Comparison of ENCODE assay signal across 33 cellular contexts in genomic region chr2:239791727-239792648, GRCh38.
DNase-seq lines count a peak whose midpoint lies in the region; ATAC-seq and TF ChIP-seq lines count a peak whose summit lies in the region.
"Had no signal": no experiment of that assay in that cellular context is flagged by ENCODE, and none has a peak within 500 bp of the region (broad histone marks: within the 10 kb centered on the region; RNA-seq: fewer than 3 reads in every experiment).

No MANE protein-coding gene starts in this region.

- peaks cover 9 to 10% of the 10 kb centered on the region in 2 donors for H3K27me3 Mint-ChIP-seq in stimulated activated naive B cell treated with anti-CD40 and anti-IgM and Interleukin-4, amounts not matched to agents 10 μg/mL and 1 μg/mL and 100 μg/mL, for 72 hours
- H3K27me3 Mint-ChIP-seq in chondrocyte (ENCODE audit: low read depth) = peaks cover 13% of the 10 kb centered on the region
- H3K27me3 Mint-ChIP-seq: activated CD4-positive, alpha-beta T cell treated with anti-CD3 and anti-CD28 coated beads for 36 hours had no signal

- no peaks in the 10 kb centered on the region for H4K20me1 ChIP-seq in BLaER1

- DNase-seq in DMS79 treated with DMSO at 0.1 percent for 48 hours (lab: John Stamatoyannopoulos, UW) (peak; percentile 11), DMS79 (lab: John Stamatoyannopoulos, UW) (no peak), ecto neural progenitor cell (ENCODE audit: low spot score) (peak; percentile 42), sigmoid colon (peak; percentile 46), chondrocyte (ENCODE audit: low spot score) (no peak)
- DNase-seq in effector CD4-positive, alpha-beta T cell = no peak
- DNase-seq in stimulated activated naive B cell treated with anti-CD40 and anti-IgM and Interleukin-4, amounts not matched to agents 10 μg/mL and 1 μg/mL and 100 μg/mL, for 72 hours = no peak
- DNase-seq: activated CD4-positive, alpha-beta T cell treated with anti-CD3 and anti-CD28 coated beads for 36 hours; activated naive CD8-positive, alpha-beta T cell treated with anti-CD3 and anti-CD28 coated beads, Interleukin-2, amount 10 ng/mL, durations not matched to agents 7 days and 5 days; AML-193; cerebellar nuclear complex; effector CD8-positive, alpha-beta T cell; erythroblast; foreskin fibroblast; GOT3; naive thymus-derived CD8-positive, alpha-beta T cell; NCI-H1694; NCI-H2171 treated with DMSO at 0.1 percent for 48 hours; NCI-H524 treated with DMSO at 0.1 percent for 48 hours; retina; stimulated activated CD4-positive, alpha-beta T cell treated with anti-CD3 and anti-CD28 coated beads, Interleukin-12 subunit alpha, Interleukin-12 subunit beta, amount 100 ng/mL, for 4 hours; stimulated activated CD4-positive, alpha-beta T cell treated with anti-CD3 and anti-CD28 coated beads, Interleukin-4, amount 100 ng/mL, for 24 hours; stimulated activated naive CD8-positive, alpha-beta T cell treated with anti-CD3 and anti-CD28 coated beads, Interleukin-15, Interleukin-2, amounts not matched to agents 100 U/mL and 50 U/mL, for 24 hours; T-helper 17 cell; thyroid gland had no signal

- peak overlapping the region; percentile 17 for H3K4me2 ChIP-seq in BLaER1
- H3K4me2 ChIP-seq: KMS-11 had no signal

- no peaks in the 10 kb centered on the region for H3K36me3 ChIP-seq in BLaER1
- no peaks in the 10 kb centered on the region for H3K36me3 ChIP-seq in sigmoid colon
- H3K36me3 ChIP-seq: ovary, thyroid gland had no signal

- H3K36me3 Mint-ChIP-seq in stimulated activated naive B cell treated with anti-CD40 and anti-IgM and Interleukin-4, amounts not matched to agents 10 μg/mL and 1 μg/mL and 100 μg/mL, for 72 hours = no peaks in the 10 kb centered on the region
- H3K36me3 Mint-ChIP-seq in chondrocyte (ENCODE audit: low read depth) = no peaks in the 10 kb centered on the region
- H3K36me3 Mint-ChIP-seq: activated naive CD8-positive, alpha-beta T cell treated with anti-CD3 and anti-CD28 coated beads, Interleukin-2, amount 10 ng/mL, durations not matched to agents 7 days and 5 days; mesothelial cell of epicardium had no signal

- H3K27me3 ChIP-seq in BLaER1 = no peaks in the 10 kb centered on the region
- H3K27me3 ChIP-seq in sigmoid colon = no peaks in the 10 kb centered on the region
- H3K27me3 ChIP-seq: ovary, thyroid gland had no signal

- H3K4me3 Mint-ChIP-seq in stimulated activated naive B cell treated with anti-CD40 and anti-IgM and Interleukin-4, amounts not matched to agents 10 μg/mL and 1 μg/mL and 100 μg/mL, for 72 hours = no peak overlapping the region
- no peak overlapping the region for H3K4me3 Mint-ChIP-seq in chondrocyte (ENCODE audit: unreplicated experiment)
- H3K4me3 Mint-ChIP-seq: activated CD4-positive, alpha-beta T cell treated with anti-CD3 and anti-CD28 coated beads for 36 hours; activated naive CD8-positive, alpha-beta T cell treated with anti-CD3 and anti-CD28 coated beads, Interleukin-2, amount 10 ng/mL, durations not matched to agents 7 days and 5 days; activated T-helper 17 cell treated with anti-CD3 and anti-CD28 coated beads, Interleukin-2, amount 50 U/mL, for 72 hours; mesothelial cell of epicardium; naive thymus-derived CD8-positive, alpha-beta T cell; T-helper 17 cell had no signal

- H3K27ac ChIP-seq in BLaER1 (no peak overlapping the region), sigmoid colon (no peak overlapping the region)
- H3K27ac ChIP-seq: 22Rv1, KMS-11, ovary, SK-N-MC, thyroid gland had no signal

- TF ChIP-seq CTCF in sigmoid colon (IDR thresholded peaks at IDR 0.05) (no peak), chondrocyte (IDR thresholded peaks at IDR 0.05) (no peak)

- TF ChIP-seq EP300 in sigmoid colon (IDR thresholded peaks at IDR 0.05) = no peak

- ATAC-seq in stimulated activated naive B cell treated with anti-CD40 and anti-IgM and Interleukin-4, amounts not matched to agents 10 μg/mL and 1 μg/mL and 100 μg/mL, for 72 hours (replicated peaks) = no peak
- ATAC-seq: activated CD4-positive, alpha-beta T cell treated with anti-CD3 and anti-CD28 coated beads for 36 hours; activated T-helper 17 cell treated with anti-CD3 and anti-CD28 coated beads, Interleukin-2, amount 50 U/mL, for 72 hours; left lobe of liver; naive thymus-derived CD8-positive, alpha-beta T cell; stimulated activated naive CD8-positive, alpha-beta T cell treated with anti-CD3 and anti-CD28 coated beads, Interleukin-15, Interleukin-2, amounts not matched to agents 100 U/mL and 50 U/mL, for 24 hours; T-helper 17 cell had no signal

- peaks cover 0 to 3% of the 10 kb centered on the region in 2 donors for H3K9me3 Mint-ChIP-seq in stimulated activated naive B cell treated with anti-CD40 and anti-IgM and Interleukin-4, amounts not matched to agents 10 μg/mL and 1 μg/mL and 100 μg/mL, for 72 hours
- H3K9me3 Mint-ChIP-seq in chondrocyte (ENCODE audit: low read depth) = peaks cover 6% of the 10 kb centered on the region
- H3K9me3 Mint-ChIP-seq: activated naive CD8-positive, alpha-beta T cell treated with anti-CD3 and anti-CD28 coated beads, Interleukin-2, amount 10 ng/mL, durations not matched to agents 7 days and 5 days; activated T-helper 17 cell treated with anti-CD3 and anti-CD28 coated beads, Interleukin-2, amount 50 U/mL, for 72 hours had no signal

- H3K9me3 ChIP-seq in BLaER1 (no peaks in the 10 kb centered on the region), sigmoid colon (no peaks in the 10 kb centered on the region)
- H3K9me3 ChIP-seq: ovary, thyroid gland had no signal

- H3K4me3 ChIP-seq in BLaER1 (no peak overlapping the region), sigmoid colon (no peak overlapping the region)
- H3K4me3 ChIP-seq: ovary, SK-N-MC, thyroid gland had no signal

- no peak overlapping the region for H3K9ac ChIP-seq in BLaER1
- H3K9ac ChIP-seq: KMS-11 had no signal

- H3K4me1 ChIP-seq in BLaER1 (peaks cover 52% of the 10 kb centered on the region), sigmoid colon (no peaks in the 10 kb centered on the region)
- H3K4me1 ChIP-seq: thyroid gland had no signal

- H3K4me1 Mint-ChIP-seq in stimulated activated naive B cell treated with anti-CD40 and anti-IgM and Interleukin-4, amounts not matched to agents 10 μg/mL and 1 μg/mL and 100 μg/mL, for 72 hours = no peaks in the 10 kb centered on the region
- H3K4me1 Mint-ChIP-seq in chondrocyte (ENCODE audit: low read depth) = no peaks in the 10 kb centered on the region
- H3K4me1 Mint-ChIP-seq: activated CD4-positive, alpha-beta T cell treated with anti-CD3 and anti-CD28 coated beads for 36 hours; activated naive CD8-positive, alpha-beta T cell treated with anti-CD3 and anti-CD28 coated beads, Interleukin-2, amount 10 ng/mL, durations not matched to agents 7 days and 5 days; activated T-helper 17 cell treated with anti-CD3 and anti-CD28 coated beads, Interleukin-2, amount 50 U/mL, for 72 hours; naive thymus-derived CD8-positive, alpha-beta T cell; T-helper 17 cell had no signal

- intact Hi-C loops in sigmoid colon (cut with DNase I) = no loop called here

- H3K27ac Mint-ChIP-seq in stimulated activated naive B cell treated with anti-CD40 and anti-IgM and Interleukin-4, amounts not matched to agents 10 μg/mL and 1 μg/mL and 100 μg/mL, for 72 hours = no peak overlapping the region
- H3K27ac Mint-ChIP-seq in chondrocyte (ENCODE audit: unreplicated experiment) = no peak overlapping the region
- H3K27ac Mint-ChIP-seq: activated CD4-positive, alpha-beta T cell treated with anti-CD3 and anti-CD28 coated beads for 36 hours; activated naive CD8-positive, alpha-beta T cell treated with anti-CD3 and anti-CD28 coated beads, Interleukin-2, amount 10 ng/mL, durations not matched to agents 7 days and 5 days; activated T-helper 17 cell treated with anti-CD3 and anti-CD28 coated beads, Interleukin-2, amount 50 U/mL, for 72 hours; mesothelial cell of epicardium; naive thymus-derived CD8-positive, alpha-beta T cell; T-helper 17 cell had no signal

- no peak for TF ChIP-seq POLR2A in sigmoid colon (IDR thresholded peaks at IDR 0.05)

- 69 to 81% methylated on average over 27 of the region's 27 CpGs for WGBS in sigmoid colon, 2 donors

Comparison
In these comparisons a context has a peak if more than half of its experiments do, and no peak if none do; other contexts are left out.
1. DNase-seq: peak in DMS79 treated with DMSO at 0.1 percent for 48 hours (single experiment), ecto neural progenitor cell (single experiment) and sigmoid colon (single experiment); none in DMS79 (single experiment), effector CD4-positive, alpha-beta T cell (single experiment), stimulated activated naive B cell treated with anti-CD40 and anti-IgM and Interleukin-4, amounts not matched to agents 10 μg/mL and 1 μg/mL and 100 μg/mL, for 72 hours (single experiment) and chondrocyte (single experiment).